33 cellular contexts compared by ENCODE assay signal in the genomic region with DNA sequence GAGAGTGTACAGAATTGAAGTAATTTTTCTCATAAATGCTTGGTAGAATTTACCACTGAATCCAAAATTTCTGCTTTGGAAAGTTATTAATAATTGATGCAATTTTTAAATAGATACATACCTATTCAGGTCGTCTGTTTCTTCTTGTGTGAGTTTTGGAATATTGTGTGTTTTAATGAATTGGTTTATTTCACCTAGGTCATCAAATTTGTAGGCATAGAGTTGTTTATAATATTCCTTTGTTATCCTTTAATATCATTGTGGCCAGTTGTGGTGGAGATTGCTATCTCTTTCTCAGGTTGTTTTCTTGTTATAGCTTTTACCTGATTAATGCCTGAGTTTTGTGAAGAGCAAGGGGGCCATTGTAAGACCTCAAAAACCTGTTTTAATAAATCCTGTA.
"Had no signal": no experiment of that assay in that cellular context is flagged by ENCODE, and none has a peak within 500 bp of the region (broad histone marks: within the 10 kb centered on the region; RNA-seq: fewer than 3 reads in every experiment).

No MANE protein-coding gene starts in this region.

- DNase-seq: activated effector memory CD4-positive, alpha-beta T cell treated with anti-CD3 and anti-CD28 coated beads, Interleukin-2, amount 50 U/mL, for 16 hours; activated effector memory CD4-positive, alpha-beta T cell treated with Interleukin-2 at 50 U/mL for 16 hours; activated gamma-delta T cell; activated gamma-delta T cell treated with Interleukin-2 at 50 U/mL for 16 hours; activated naive CD4-positive, alpha-beta T cell; activated naive CD4-positive, alpha-beta T cell treated with anti-CD3 and anti-CD28 coated beads for 36 hours; activated naive CD4-positive, alpha-beta T cell treated with anti-CD3 and anti-CD28 coated beads, Interleukin-2, amount 10 ng/mL, durations not matched to agents 7 days and 5 days; activated naive CD4-positive, alpha-beta T cell treated with anti-CD3 and anti-CD28 coated beads, Interleukin-2, amount 50 U/mL, for 16 hours; activated naive CD4-positive, alpha-beta T cell treated with Interleukin-2 at 50 U/mL for 16 hours; activated naive CD8-positive, alpha-beta T cell treated with anti-CD3 and anti-CD28 coated beads for 36 hours; activated naive CD8-positive, alpha-beta T cell treated with anti-CD3 and anti-CD28 coated beads, Interleukin-2, amount 10 ng/mL, durations not matched to agents 7 days and 5 days; activated naive CD8-positive, alpha-beta T cell treated with anti-CD3 and anti-CD28 coated beads, Interleukin-2, amount 50 U/mL, for 24 hours; activated T-cell treated with anti-CD3 and anti-CD28 coated beads, Interleukin-2, amount 50 U/mL, for 4 hours; activated T-cell treated with anti-CD3 and anti-CD28 coated beads, Interleukin-2, amount 50 U/mL, for 48 hours; activated T-cell treated with anti-CD3 and anti-CD28 coated beads, Interleukin-2, amount 50 U/mL, for 72 hours; adrenal gland; amniotic stem cell; amygdala; anterior cingulate cortex; aorta; body of pancreas; brain microvascular endothelial cell; caudate nucleus; central memory CD4-positive, alpha-beta T cell; cerebellar nuclear complex had no signal

- ATAC-seq: activated naive CD4-positive, alpha-beta T cell treated with anti-CD3 and anti-CD28 coated beads, Interleukin-2, amount 50 U/mL, for 72 hours; activated naive CD8-positive, alpha-beta T cell treated with anti-CD3 and anti-CD28 coated beads, Interleukin-2, amount 50 U/mL, for 24 hours; activated T-cell treated with anti-CD3 and anti-CD28 coated beads, Interleukin-2, amount 50 U/mL, for 4 hours; activated T-cell treated with anti-CD3 and anti-CD28 coated beads, Interleukin-2, amount 50 U/mL, for 72 hours; activated T-helper 17 cell treated with anti-CD3 and anti-CD28 coated beads, Interleukin-2, amount 50 U/mL, for 72 hours; body of pancreas had no signal

- H3K4me1 ChIP-seq: adrenal gland, ascending aorta, body of pancreas, breast epithelium had no signal

- H3K36me3 ChIP-seq: adrenal gland, ascending aorta, brain microvascular endothelial cell, breast epithelium, cardiac muscle cell had no signal

- FAIRE-seq: astrocyte, bronchial epithelial cell, colon had no signal

- H3K4me3 ChIP-seq: adrenal gland, ascending aorta, body of pancreas, breast epithelium, cardiac muscle cell had no signal

- H3K9me3 ChIP-seq: adrenal gland, ascending aorta, breast epithelium had no signal

- H3K27ac ChIP-seq: adrenal gland, ascending aorta, body of pancreas, brain microvascular endothelial cell, breast epithelium, cardiac muscle cell had no signal

- H3K27me3 ChIP-seq: adrenal gland, ascending aorta, body of pancreas, brain microvascular endothelial cell, breast epithelium, cardiac muscle cell had no signal
